ENCODE assay signal across 8 cellular contexts in genomic region chr22:29767289-29768051, GRCh38. TPM values are rescaled to one million over a fixed set of nuclear protein-coding genes. Genes with fewer than 3 reads are reported as not detected.
A peak's percentile ranks its signal among the peaks of the same experiment; 100 is the strongest.
DNase-seq lines count a peak whose midpoint lies in the region; ATAC-seq and TF ChIP-seq lines count a peak whose summit lies in the region.

UQCR10 (plus strand) TSS chr22:29767369; CDS start chr22:29767399, 30 bp downstream.

- no peaks in the 10 kb centered on the region for H3K27me3 Mint-ChIP-seq in activated CD4-positive, alpha-beta memory T cell treated with anti-CD3 and anti-CD28 coated beads, Interleukin-2, amount 10 ng/mL, durations not matched to agents 7 days and 5 days

- peak; percentile 81 for ATAC-seq in GM19324 (IDR thresholded peaks at IDR 0.05; ENCODE audit: low FRiP score, unreplicated experiment)
- ATAC-seq in HG03460 (IDR thresholded peaks at IDR 0.05; ENCODE audit: unreplicated experiment), result peak; percentile 70
- peak; percentile 91 to 93 for ATAC-seq in lower lobe of right lung

- H3K9ac ChIP-seq in BLaER1, result peak within 1 kb of the TSS; percentile 93

- H3K4me2 ChIP-seq in BLaER1, result peak within 1 kb of the TSS; percentile 93

- peaks cover 27% of the 10 kb centered on the region for H3K36me3 Mint-ChIP-seq in activated CD4-positive, alpha-beta memory T cell treated with anti-CD3 and anti-CD28 coated beads, Interleukin-2, amount 10 ng/mL, durations not matched to agents 7 days and 5 days (ENCODE audit: low read depth)

- WGBS in ectodermal cell, 2 experiments, result 2 to 3% methylated on average over 43 to 44 of the region's 45 CpGs

- H3K9me3 ChIP-seq in BLaER1 (no peaks in the 10 kb centered on the region), ectodermal cell (ENCODE audit: control insufficient read depth, low read length) (no peaks in the 10 kb centered on the region), lower lobe of right lung (no peaks in the 10 kb centered on the region)

- H3K27ac ChIP-seq in BLaER1 (peak within 1 kb of the TSS; percentile 90), ectodermal cell (ENCODE audit: insufficient read depth, low read depth, low read length, poor library complexity, severe bottlenecking) (peak within 1 kb of the TSS; percentile 90), lower lobe of right lung (peak within 1 kb of the TSS; percentile 86)

- CTCF ChIA-PET in activated CD4-positive, alpha-beta memory T cell treated with anti-CD3 and anti-CD28 coated beads, Interleukin-2, amount 10 ng/mL, durations not matched to agents 7 days and 5 days (lab: Charles Lee), result interaction anchor here (0.9 to 1.2 kb wide), 2 partner anchors 142 to 321 kb away, joined by 4 to 5 read pairs; no protein-coding TSS in a partner anchor

- peaks cover 33% of the 10 kb centered on the region for H3K36me3 ChIP-seq in BLaER1
- peaks cover 15% of the 10 kb centered on the region for H3K36me3 ChIP-seq in ectodermal cell (ENCODE audit: control insufficient read depth, insufficient read depth, low read length)
- peaks cover 30% of the 10 kb centered on the region for H3K36me3 ChIP-seq in lower lobe of right lung

- peak within 1 kb of the TSS; percentile 93 for H3K4me3 Mint-ChIP-seq in activated CD4-positive, alpha-beta memory T cell treated with anti-CD3 and anti-CD28 coated beads, Interleukin-2, amount 10 ng/mL, durations not matched to agents 7 days and 5 days

- H3K27ac Mint-ChIP-seq in activated CD4-positive, alpha-beta memory T cell treated with anti-CD3 and anti-CD28 coated beads, Interleukin-2, amount 10 ng/mL, durations not matched to agents 7 days and 5 days, result peak within 1 kb of the TSS; percentile 79

- H3K27me3 ChIP-seq in BLaER1, result no peaks in the 10 kb centered on the region
- no peaks in the 10 kb centered on the region for H3K27me3 ChIP-seq in ectodermal cell (ENCODE audit: control insufficient read depth, insufficient read depth, low read length, poor library complexity, severe bottlenecking)
- no peaks in the 10 kb centered on the region for H3K27me3 ChIP-seq in lower lobe of right lung (ENCODE audit: low read depth)

- H3K4me1 ChIP-seq in BLaER1, result peaks cover 37% of the 10 kb centered on the region
- peaks cover 14% of the 10 kb centered on the region for H3K4me1 ChIP-seq in ectodermal cell (ENCODE audit: control insufficient read depth, insufficient read depth, low read length)
- H3K4me1 ChIP-seq in lower lobe of right lung, result peaks cover 39% of the 10 kb centered on the region

- peaks cover 26% of the 10 kb centered on the region for H4K20me1 ChIP-seq in BLaER1

- intact Hi-C loops in lower lobe of right lung (cut with DNase I), result no loop called here

- H3K4me1 Mint-ChIP-seq in activated CD4-positive, alpha-beta memory T cell treated with anti-CD3 and anti-CD28 coated beads, Interleukin-2, amount 10 ng/mL, durations not matched to agents 7 days and 5 days, result peaks cover 37% of the 10 kb centered on the region

- DNase-seq in NCI-H774 (lab: John Stamatoyannopoulos, UW), result peak; percentile 57
- DNase-seq in activated CD4-positive, alpha-beta memory T cell treated with anti-CD3 and anti-CD28 coated beads, Interleukin-2, amount 10 ng/mL, durations not matched to agents 7 days and 5 days, result peak; percentile 93
- peak; percentile 98 for DNase-seq in lower lobe of right lung
- DNase-seq in stimulated activated CD4-positive, alpha-beta T cell treated with anti-CD3 and anti-CD28 coated beads, TNF-alpha, amount 100 ng/mL, for 1 hour (ENCODE audit: low read depth in 3 of 3, low spot score in 1 of 3), result peak; percentile 81 to 86 (median 84)

- TF ChIP-seq CTCF in lower lobe of right lung (IDR thresholded peaks at IDR 0.05), result no peak

- POLR2A ChIA-PET in activated CD4-positive, alpha-beta memory T cell treated with anti-CD3 and anti-CD28 coated beads, Interleukin-2, amount 10 ng/mL, durations not matched to agents 7 days and 5 days (lab: Charles Lee), result interaction anchor here (0.8 to 2.0 kb wide), 7 partner anchors 8 to 163 kb away, joined by 3 to 20 read pairs (median 6); partner anchors contain the start of gene ASCC2

- no peaks in the 10 kb centered on the region for H3K9me3 Mint-ChIP-seq in activated CD4-positive, alpha-beta memory T cell treated with anti-CD3 and anti-CD28 coated beads, Interleukin-2, amount 10 ng/mL, durations not matched to agents 7 days and 5 days

- H3K4me3 ChIP-seq in BLaER1 (peak within 1 kb of the TSS; percentile 87), ectodermal cell (ENCODE audit: insufficient read depth, low read depth, low read length) (peak within 1 kb of the TSS; percentile 97), lower lobe of right lung (peak within 1 kb of the TSS; percentile 98)

RNA-seq across cellular contexts. Expression of gene UQCR10, which starts in this region (rescaled TPM):
- total RNA-seq in activated CD4-positive, alpha-beta memory T cell treated with anti-CD3 and anti-CD28 coated beads, Interleukin-2, amount 10 ng/mL, durations not matched to agents 7 days and 5 days, result 10 to 100 TPM; 86.4 to 89.5 TPM
- 126 TPM for polyA plus RNA-seq in ectodermal cell (2013, experiment 1 of 4)
- 139 TPM for polyA plus RNA-seq in ectodermal cell (2013, experiment 2 of 4)
- 140 TPM for polyA plus RNA-seq in ectodermal cell (2013, experiment 3 of 4)
- 151 TPM for polyA plus RNA-seq in ectodermal cell (2013, experiment 4 of 4)
- 80.3 TPM for total RNA-seq in lower lobe of right lung

Comparison
In these comparisons a context has a peak if more than half of its experiments do, and no peak if none do; other contexts are left out.
1. Peak in every context shown above with its lines: DNase-seq, ATAC-seq, H3K4me3 ChIP-seq and H3K27ac ChIP-seq.